ENCODE assay signal across 1 cellular context in the genomic region with DNA sequence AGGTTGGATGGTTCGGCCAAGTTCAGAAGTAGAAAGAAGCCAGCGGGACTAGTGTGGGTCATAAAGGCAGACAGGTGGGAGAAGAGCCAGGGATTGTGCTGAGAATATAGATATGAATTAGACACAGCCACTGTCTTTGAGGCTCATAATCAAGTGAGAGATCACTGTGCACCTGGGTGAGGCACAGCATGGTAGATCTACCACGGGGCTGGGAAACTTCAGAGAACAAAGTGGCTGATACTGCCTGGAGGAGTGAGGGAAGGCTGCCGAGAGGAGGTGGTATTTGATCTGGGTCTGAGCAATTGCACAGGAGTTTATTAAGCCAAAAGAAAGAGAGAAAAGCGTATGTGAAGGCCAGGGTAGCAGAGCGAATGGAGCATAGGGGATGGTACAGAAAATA.
TF ChIP-seq lines count a peak whose summit lies in the region.

No MANE protein-coding gene starts in this region.

TF ChIP-seq in K562, 482 proteins besides CTCF, POLR2A, EP300 and RAD21 (continued from another document):
- TF ChIP-seq, protein P1, sequence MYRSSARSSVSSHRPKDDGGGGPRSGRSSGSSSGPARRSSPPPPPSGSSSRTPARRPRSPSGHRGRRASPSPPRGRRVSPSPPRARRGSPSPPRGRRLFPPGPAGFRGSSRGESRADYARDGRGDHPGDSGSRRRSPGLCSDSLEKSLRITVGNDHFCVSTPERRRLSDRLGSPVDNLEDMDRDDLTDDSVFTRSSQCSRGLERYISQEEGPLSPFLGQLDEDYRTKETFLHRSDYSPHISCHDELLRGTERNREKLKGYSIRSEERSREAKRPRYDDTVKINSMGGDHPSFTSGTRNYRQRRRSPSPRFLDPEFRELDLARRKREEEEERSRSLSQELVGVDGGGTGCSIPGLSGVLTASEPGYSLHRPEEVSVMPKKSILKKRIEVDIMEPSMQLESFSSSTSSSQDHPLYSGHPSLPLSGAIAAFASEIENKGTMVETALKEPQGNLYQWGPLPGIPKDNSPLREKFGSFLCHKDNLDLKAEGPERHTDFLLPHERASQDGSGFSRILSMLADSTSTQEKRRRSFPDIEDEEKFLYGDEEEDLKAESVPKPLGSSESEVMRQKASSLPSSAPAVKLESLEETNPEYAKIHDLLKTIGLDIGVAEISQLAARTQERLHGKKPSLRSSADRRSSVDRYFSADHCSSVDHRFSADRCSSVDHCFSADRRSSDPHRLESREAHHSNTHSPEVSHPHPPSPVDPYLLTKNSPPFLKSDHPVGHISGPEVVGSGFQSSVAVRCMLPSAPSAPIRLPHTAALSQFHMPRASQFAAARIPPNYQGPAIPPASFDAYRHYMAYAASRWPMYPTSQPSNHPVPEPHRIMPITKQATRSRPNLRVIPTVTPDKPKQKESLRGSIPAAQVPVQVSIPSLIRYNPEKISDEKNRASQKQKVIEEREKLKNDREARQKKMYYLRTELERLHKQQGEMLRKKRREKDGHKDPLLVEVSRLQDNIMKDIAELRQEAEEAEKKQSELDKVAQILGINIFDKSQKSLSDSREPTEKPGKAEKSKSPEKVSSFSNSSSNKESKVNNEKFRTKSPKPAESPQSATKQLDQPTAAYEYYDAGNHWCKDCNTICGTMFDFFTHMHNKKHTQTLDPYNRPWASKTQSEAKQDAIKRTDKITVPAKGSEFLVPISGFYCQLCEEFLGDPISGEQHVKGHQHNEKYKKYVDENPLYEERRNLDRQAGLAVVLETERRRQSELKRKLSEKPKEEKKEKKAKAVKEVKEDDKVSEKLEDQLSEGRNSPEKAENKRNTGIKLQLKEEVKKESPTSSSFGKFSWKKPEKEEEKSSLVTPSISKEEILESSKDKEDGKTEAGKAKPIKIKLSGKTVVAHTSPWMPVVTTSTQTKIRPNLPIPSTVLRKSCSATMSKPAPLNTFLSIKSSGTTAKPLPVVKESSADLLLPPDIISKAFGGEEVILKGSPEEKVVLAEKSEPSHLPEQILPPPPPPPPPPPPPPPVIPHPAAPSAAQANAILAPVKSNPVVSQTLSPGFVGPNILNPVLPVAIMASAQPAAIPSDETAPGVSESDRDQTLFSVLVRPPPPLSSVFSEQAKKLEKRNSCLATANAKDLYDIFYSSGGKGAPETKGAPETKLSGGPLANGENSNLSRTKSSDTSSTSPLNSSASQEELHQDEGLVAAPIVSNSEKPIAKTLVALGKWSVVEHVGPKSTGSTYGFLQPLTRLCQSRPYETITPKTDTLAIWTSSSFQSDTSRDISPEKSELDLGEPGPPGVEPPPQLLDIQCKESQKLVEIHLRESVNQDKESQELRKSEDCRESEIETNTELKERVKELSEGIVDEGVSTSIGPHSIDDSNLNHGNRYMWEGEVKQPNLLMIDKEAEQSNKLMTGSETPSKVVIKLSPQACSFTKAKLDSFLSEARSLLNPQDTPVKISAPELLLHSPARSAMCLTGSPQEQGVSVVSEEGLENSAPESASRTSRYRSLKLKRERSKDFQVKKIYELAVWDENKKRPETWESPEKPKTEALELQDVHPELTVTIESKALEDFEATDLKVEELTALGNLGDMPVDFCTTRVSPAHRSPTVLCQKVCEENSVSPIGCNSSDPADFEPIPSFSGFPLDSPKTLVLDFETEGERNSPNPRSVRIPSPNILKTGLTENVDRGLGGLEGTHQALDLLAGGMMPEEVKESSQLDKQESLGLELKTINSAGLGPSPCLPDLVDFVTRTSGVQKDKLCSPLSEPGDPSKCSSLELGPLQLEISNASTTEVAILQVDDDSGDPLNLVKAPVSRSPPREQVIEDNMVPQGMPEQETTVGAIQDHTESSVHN (IDR thresholded peaks at IDR 0.05; ENCODE audit: borderline replicate concordance in 1 of 2, low read depth in 1 of 2) = no peak
